ENCODE assay signal across 19 cellular contexts in the genomic region with DNA sequence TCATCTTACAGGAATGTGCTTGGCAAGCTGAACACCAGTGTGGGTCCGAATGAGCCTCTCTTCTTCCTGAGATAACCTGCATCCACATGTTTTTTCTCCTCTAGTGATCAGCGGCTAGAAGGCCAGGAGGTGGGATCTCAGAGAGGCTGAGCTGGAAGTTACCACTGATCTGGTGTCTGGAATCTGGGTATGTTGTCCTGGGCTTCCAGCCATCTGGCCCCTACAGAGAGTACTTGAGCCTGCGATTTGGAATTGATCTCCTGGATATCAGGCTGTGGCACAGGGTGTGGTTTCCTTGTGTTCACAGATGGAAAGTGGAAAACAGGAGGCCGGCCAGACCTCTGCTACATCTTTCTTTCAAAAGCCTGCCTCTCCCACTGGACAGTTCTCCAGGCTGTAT. TPM values are rescaled to one million over a fixed set of nuclear protein-coding genes. Genes with fewer than 3 reads are reported as not detected.
A peak's percentile ranks its signal among the peaks of the same experiment; 100 is the strongest.
DNase-seq lines count a peak whose midpoint lies in the region; ATAC-seq and TF ChIP-seq lines count a peak whose summit lies in the region.
"Had no signal": no experiment of that assay in that cellular context is flagged by ENCODE, and none has a peak within 500 bp of the region (broad histone marks: within the 10 kb centered on the region; RNA-seq: fewer than 3 reads in every experiment).

No MANE protein-coding gene starts in this region.

- H3K4me3 Mint-ChIP-seq in osteocyte (ENCODE audit: unreplicated experiment) = no peak overlapping the region
- H3K4me3 Mint-ChIP-seq: activated CD4-positive, alpha-beta memory T cell treated with anti-CD3 and anti-CD28 coated beads, Interleukin-2, amount 10 ng/mL, durations not matched to agents 7 days and 5 days; brain; effector memory CD8-positive, alpha-beta T cell; stimulated activated naive B cell treated with anti-CD40 and anti-IgM and Interleukin-4, amounts not matched to agents 10 μg/mL and 1 μg/mL and 100 μg/mL, for 72 hours had no signal

- 36% methylated on average over 4 of the region's 4 CpGs for WGBS in right cardiac atrium

- no peaks in the 10 kb centered on the region for H3K9me3 Mint-ChIP-seq in osteocyte (ENCODE audit: unreplicated experiment)
- H3K9me3 Mint-ChIP-seq: activated CD4-positive, alpha-beta memory T cell treated with anti-CD3 and anti-CD28 coated beads, Interleukin-2, amount 10 ng/mL, durations not matched to agents 7 days and 5 days; effector memory CD8-positive, alpha-beta T cell had no signal

- peaks cover 59% of the 10 kb centered on the region for H3K27me3 ChIP-seq in adipocyte (replicated peaks; ENCODE audit: control insufficient read depth, insufficient read depth, low read length)
- no peaks in the 10 kb centered on the region for H3K27me3 ChIP-seq in right cardiac atrium (ENCODE audit: control insufficient read depth, insufficient read depth)
- no peaks in the 10 kb centered on the region for H3K27me3 ChIP-seq in uterus

- TF ChIP-seq CTCF in uterus (IDR thresholded peaks at IDR 0.05) = no peak
- no peak for TF ChIP-seq CTCF in osteocyte (IDR thresholded peaks at IDR 0.05)

- H3K4me1 ChIP-seq in adipocyte (ENCODE audit: control insufficient read depth, insufficient read depth, low read length) = peaks cover 5% of the 10 kb centered on the region
- no peaks in the 10 kb centered on the region for H3K4me1 ChIP-seq in right cardiac atrium (ENCODE audit: control insufficient read depth, insufficient read depth, low read length)
- no peaks in the 10 kb centered on the region for H3K4me1 ChIP-seq in uterus

- H3K27ac Mint-ChIP-seq in osteocyte (ENCODE audit: unreplicated experiment) = no peak overlapping the region
- H3K27ac Mint-ChIP-seq: activated CD4-positive, alpha-beta memory T cell treated with anti-CD3 and anti-CD28 coated beads, Interleukin-2, amount 10 ng/mL, durations not matched to agents 7 days and 5 days; stimulated activated naive B cell treated with anti-CD40 and anti-IgM and Interleukin-4, amounts not matched to agents 10 μg/mL and 1 μg/mL and 100 μg/mL, for 72 hours had no signal

- H3K9ac ChIP-seq in adipocyte (ENCODE audit: low read length) = no peak overlapping the region

- H3K36me3 Mint-ChIP-seq in osteocyte (ENCODE audit: unreplicated experiment) = no peaks in the 10 kb centered on the region
- H3K36me3 Mint-ChIP-seq: stimulated activated naive B cell treated with anti-CD40 and anti-IgM and Interleukin-4, amounts not matched to agents 10 μg/mL and 1 μg/mL and 100 μg/mL, for 72 hours had no signal

- no peaks in the 10 kb centered on the region for H3K36me3 ChIP-seq in adipocyte (ENCODE audit: control insufficient read depth, insufficient read depth, low read length, severe bottlenecking)
- H3K36me3 ChIP-seq in uterus = no peaks in the 10 kb centered on the region

- ATAC-seq in right cardiac atrium = peak; percentile 91 to 97
- ATAC-seq in GM19035 (IDR thresholded peaks at IDR 0.05; ENCODE audit: unreplicated experiment) = no peak
- ATAC-seq: effector memory CD8-positive, alpha-beta T cell; stimulated activated naive B cell treated with anti-CD40 and anti-IgM and Interleukin-4, amounts not matched to agents 10 μg/mL and 1 μg/mL and 100 μg/mL, for 72 hours had no signal

- H3K27ac ChIP-seq in right cardiac atrium (ENCODE audit: low read length) (no peak overlapping the region), uterus (peak overlapping the region; percentile 15 to 56)
- H3K27ac ChIP-seq: 22Rv1 had no signal

- intact Hi-C loops in right cardiac atrium (cut with DNase I) = no loop called here
- intact Hi-C loops in uterus (cut with DNase I; ENCODE audit: low total_unique reads) = no loop called here

- DNase-seq in DMS153 (lab: John Stamatoyannopoulos, UW) = peak; percentile 37
- no peak for DNase-seq in DMS153 treated with DMSO at 0.1 percent for 48 hours (lab: John Stamatoyannopoulos, UW; ENCODE audit: unreplicated experiment)
- DNase-seq in adipocyte (ENCODE audit: low read depth) = peak; percentile 29
- peak; percentile 63 to 83 (median 69) for DNase-seq in right cardiac atrium
- peak in 1 of 2 donors; percentile 55 for DNase-seq in uterus
- no peak for DNase-seq in osteocyte (ENCODE audit: extremely low spot score, unreplicated experiment)
- no peak for DNase-seq in stimulated activated CD4-positive, alpha-beta T cell treated with anti-CD3 and anti-CD28 coated beads, Interleukin-2, amount 100 ng/mL, for 24 hours
- DNase-seq: activated CD4-positive, alpha-beta memory T cell treated with anti-CD3 and anti-CD28 coated beads, Interleukin-2, amount 10 ng/mL, durations not matched to agents 7 days and 5 days; activated effector memory CD4-positive, alpha-beta T cell treated with anti-CD3 and anti-CD28 coated beads, Interleukin-2, amount 50 U/mL, for 16 hours; COR-L47; effector memory CD8-positive, alpha-beta T cell; foreskin melanocyte; islet precursor cell; NCI-H1436; NK-92 treated with Interleukin-12 subunit alpha and Interleukin-12 subunit beta, amount 100 ng/mL, for 24 hours; stimulated activated naive B cell treated with anti-CD40 and anti-IgM and Interleukin-4, amounts not matched to agents 10 μg/mL and 1 μg/mL and 100 μg/mL, for 72 hours had no signal

- H3K9me3 ChIP-seq in adipocyte (ENCODE audit: control insufficient read depth, low read length) (no peaks in the 10 kb centered on the region), right cardiac atrium (ENCODE audit: control insufficient read depth, low read length) (no peaks in the 10 kb centered on the region), uterus (no peaks in the 10 kb centered on the region)

- H3K4me3 ChIP-seq in adipocyte (ENCODE audit: low read length) (no peak overlapping the region), right cardiac atrium (ENCODE audit: low read length) (no peak overlapping the region), uterus (no peak overlapping the region)

- peaks cover 30% of the 10 kb centered on the region for H3K27me3 Mint-ChIP-seq in osteocyte (ENCODE audit: unreplicated experiment)

- no peak for TF ChIP-seq POLR2A in uterus (IDR thresholded peaks at IDR 0.05)

- no peaks in the 10 kb centered on the region for H3K4me1 Mint-ChIP-seq in osteocyte (ENCODE audit: unreplicated experiment)

RNA-seq across cellular contexts. Expression of gene SULF2, which starts 35.9 kb away (rescaled TPM):
- 10 to 100 TPM; 28.4 to 59.1 (median 48.4) TPM for total RNA-seq in right cardiac atrium
- polyA plus RNA-seq in right cardiac atrium = 25.4 TPM
- 100 to 1,000 TPM in 2 of 4 donors, 10 to 100 TPM in 2; 95.9 to 558 (median 213) TPM for total RNA-seq in uterus
- total RNA-seq in osteocyte = 39.1 and 40.4 TPM in 2 replicates

Comparison
In these comparisons a context has a peak if more than half of its experiments do, and no peak if none do; other contexts are left out.
1. DNase-seq: peak in DMS153 (single experiment), adipocyte (single experiment) and right cardiac atrium (3 of 3); none in DMS153 treated with DMSO at 0.1 percent for 48 hours (single experiment), osteocyte (single experiment) and stimulated activated CD4-positive, alpha-beta T cell treated with anti-CD3 and anti-CD28 coated beads, Interleukin-2, amount 100 ng/mL, for 24 hours (0 of 2).